Comparison of ENCODE assay signal across 1 cellular context in genomic region chr1:57018119-57018518, GRCh38.
TF ChIP-seq lines count a peak whose summit lies in the region.

No MANE protein-coding gene starts in this region.

TF ChIP-seq in GM23338, 12 proteins besides CTCF, POLR2A, EP300 and RAD21 (continued from another document):
- TF ChIP-seq, protein P1, sequence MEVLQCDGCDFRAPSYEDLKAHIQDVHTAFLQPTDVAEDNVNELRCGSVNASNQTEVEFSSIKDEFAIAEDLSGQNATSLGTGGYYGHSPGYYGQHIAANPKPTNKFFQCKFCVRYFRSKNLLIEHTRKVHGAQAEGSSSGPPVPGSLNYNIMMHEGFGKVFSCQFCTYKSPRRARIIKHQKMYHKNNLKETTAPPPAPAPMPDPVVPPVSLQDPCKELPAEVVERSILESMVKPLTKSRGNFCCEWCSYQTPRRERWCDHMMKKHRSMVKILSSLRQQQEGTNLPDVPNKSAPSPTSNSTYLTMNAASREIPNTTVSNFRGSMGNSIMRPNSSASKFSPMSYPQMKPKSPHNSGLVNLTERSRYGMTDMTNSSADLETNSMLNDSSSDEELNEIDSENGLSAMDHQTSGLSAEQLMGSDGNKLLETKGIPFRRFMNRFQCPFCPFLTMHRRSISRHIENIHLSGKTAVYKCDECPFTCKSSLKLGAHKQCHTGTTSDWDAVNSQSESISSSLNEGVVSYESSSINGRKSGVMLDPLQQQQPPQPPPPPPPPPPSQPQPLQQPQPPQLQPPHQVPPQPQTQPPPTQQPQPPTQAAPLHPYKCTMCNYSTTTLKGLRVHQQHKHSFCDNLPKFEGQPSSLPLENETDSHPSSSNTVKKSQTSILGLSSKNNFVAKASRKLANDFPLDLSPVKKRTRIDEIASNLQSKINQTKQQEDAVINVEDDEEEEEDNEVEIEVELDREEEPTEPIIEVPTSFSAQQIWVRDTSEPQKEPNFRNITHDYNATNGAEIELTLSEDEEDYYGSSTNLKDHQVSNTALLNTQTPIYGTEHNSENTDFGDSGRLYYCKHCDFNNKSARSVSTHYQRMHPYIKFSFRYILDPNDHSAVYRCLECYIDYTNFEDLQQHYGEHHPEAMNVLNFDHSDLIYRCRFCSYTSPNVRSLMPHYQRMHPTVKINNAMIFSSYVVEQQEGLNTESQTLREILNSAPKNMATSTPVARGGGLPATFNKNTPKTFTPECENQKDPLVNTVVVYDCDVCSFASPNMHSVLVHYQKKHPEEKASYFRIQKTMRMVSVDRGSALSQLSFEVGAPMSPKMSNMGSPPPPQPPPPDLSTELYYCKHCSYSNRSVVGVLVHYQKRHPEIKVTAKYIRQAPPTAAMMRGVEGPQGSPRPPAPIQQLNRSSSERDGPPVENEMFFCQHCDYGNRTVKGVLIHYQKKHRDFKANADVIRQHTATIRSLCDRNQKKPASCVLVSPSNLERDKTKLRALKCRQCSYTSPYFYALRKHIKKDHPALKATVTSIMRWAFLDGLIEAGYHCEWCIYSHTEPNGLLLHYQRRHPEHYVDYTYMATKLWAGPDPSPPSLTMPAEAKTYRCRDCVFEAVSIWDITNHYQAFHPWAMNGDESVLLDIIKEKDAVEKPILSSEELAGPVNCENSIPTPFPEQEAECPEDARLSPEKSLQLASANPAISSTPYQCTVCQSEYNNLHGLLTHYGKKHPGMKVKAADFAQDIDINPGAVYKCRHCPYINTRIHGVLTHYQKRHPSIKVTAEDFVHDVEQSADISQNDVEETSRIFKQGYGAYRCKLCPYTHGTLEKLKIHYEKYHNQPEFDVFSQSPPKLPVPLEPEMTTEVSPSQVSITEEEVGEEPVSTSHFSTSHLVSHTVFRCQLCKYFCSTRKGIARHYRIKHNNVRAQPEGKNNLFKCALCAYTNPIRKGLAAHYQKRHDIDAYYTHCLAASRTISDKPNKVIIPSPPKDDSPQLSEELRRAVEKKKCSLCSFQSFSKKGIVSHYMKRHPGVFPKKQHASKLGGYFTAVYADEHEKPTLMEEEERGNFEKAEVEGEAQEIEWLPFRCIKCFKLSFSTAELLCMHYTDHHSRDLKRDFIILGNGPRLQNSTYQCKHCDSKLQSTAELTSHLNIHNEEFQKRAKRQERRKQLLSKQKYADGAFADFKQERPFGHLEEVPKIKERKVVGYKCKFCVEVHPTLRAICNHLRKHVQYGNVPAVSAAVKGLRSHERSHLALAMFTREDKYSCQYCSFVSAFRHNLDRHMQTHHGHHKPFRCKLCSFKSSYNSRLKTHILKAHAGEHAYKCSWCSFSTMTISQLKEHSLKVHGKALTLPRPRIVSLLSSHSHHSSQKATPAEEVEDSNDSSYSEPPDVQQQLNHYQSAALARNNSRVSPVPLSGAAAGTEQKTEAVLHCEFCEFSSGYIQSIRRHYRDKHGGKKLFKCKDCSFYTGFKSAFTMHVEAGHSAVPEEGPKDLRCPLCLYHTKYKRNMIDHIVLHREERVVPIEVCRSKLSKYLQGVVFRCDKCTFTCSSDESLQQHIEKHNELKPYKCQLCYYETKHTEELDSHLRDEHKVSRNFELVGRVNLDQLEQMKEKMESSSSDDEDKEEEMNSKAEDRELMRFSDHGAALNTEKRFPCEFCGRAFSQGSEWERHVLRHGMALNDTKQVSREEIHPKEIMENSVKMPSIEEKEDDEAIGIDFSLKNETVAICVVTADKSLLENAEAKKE (CRISPR knock-in tag; IDR thresholded peaks at IDR 0.05), result no peak
TF ChIP-seq in GM23338: peak in this region for 0.
